Comparison of ENCODE assay signal across 9 cellular contexts in the genomic region with DNA sequence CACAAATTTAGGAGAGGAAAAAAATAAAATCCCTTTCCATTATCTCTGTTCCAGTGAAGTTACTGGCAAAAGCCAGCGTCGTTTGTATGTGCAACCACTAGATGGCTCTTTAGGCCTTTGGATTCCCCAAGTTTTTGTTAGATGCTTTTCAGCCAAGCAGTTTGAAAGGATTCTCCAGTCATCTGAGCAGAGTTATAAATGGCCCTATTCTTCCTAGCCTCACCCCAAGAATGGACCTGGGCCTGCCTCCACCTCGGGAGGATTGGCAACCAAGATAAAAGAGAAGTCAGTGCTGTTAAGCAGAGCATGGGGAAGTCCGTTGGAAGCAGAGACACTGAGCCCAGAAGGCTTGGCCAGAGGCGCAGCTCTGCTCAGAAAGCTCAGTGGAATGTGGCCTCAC. TPM values are rescaled to one million over a fixed set of nuclear protein-coding genes. Genes with fewer than 3 reads are reported as not detected.
DNase-seq lines count a peak whose midpoint lies in the region; ATAC-seq and TF ChIP-seq lines count a peak whose summit lies in the region.
"Had no signal": no experiment of that assay in that cellular context is flagged by ENCODE, and none has a peak within 500 bp of the region (broad histone marks: within the 10 kb centered on the region; RNA-seq: fewer than 3 reads in every experiment).

No MANE protein-coding gene starts in this region.

- TF ChIP-seq CTCF in right atrium auricular region (IDR thresholded peaks at IDR 0.05), result peak; percentile 41 to 82

- no peaks in the 10 kb centered on the region for H3K9me3 ChIP-seq in right atrium auricular region

- H3K27me3 ChIP-seq in right atrium auricular region, result no peaks in the 10 kb centered on the region

- DNase-seq in NCI-H510A treated with DMSO at 0.1 percent for 48 hours (lab: John Stamatoyannopoulos, UW) (peak; percentile 57), NCI-H510A (lab: John Stamatoyannopoulos, UW) (no peak), HCEC 1CT (peak; percentile 66), NCI-H2227 (lab: John Stamatoyannopoulos, UW; ENCODE audit: unreplicated experiment) (peak; percentile 33), amygdala (lab: John Stamatoyannopoulos, UW) (peak in 49 of 56 donors; percentile 7 to 85 (median 60)), right atrium auricular region (ENCODE audit: low spot score) (no peak), sciatic nerve (ENCODE audit: low spot score) (no peak)
- DNase-seq: stimulated activated naive B cell treated with anti-CD40 and anti-IgM and Interleukin-4, amounts not matched to agents 10 μg/mL and 1 μg/mL and 100 μg/mL, for 72 hours had no signal

- H3K36me3 ChIP-seq in right atrium auricular region, result no peaks in the 10 kb centered on the region

- ATAC-seq in sciatic nerve (peak; percentile 91), GM21528 (IDR thresholded peaks at IDR 0.05; ENCODE audit: low FRiP score, unreplicated experiment) (no peak)

- no peak overlapping the region for H3K27ac ChIP-seq in right atrium auricular region

- intact Hi-C loops in sciatic nerve (cut with DNase I), result no loop called here

- no peak overlapping the region for H3K4me3 ChIP-seq in right atrium auricular region

- H3K4me1 ChIP-seq in right atrium auricular region, result peaks cover 0 to 14% of the 10 kb centered on the region in 2 donors

RNA-seq across cellular contexts. Expression of gene FAM181B, which starts 15.4 kb away (rescaled TPM):
- total RNA-seq in right atrium auricular region, result 1 to 10 TPM; 2.4 to 3.7 TPM
- 3.7 TPM for total RNA-seq in sciatic nerve

Comparison
In these comparisons a context has a peak if more than half of its experiments do, and no peak if none do; other contexts are left out.
1. DNase-seq: peak in NCI-H510A treated with DMSO at 0.1 percent for 48 hours (single experiment), HCEC 1CT (single experiment), NCI-H2227 (single experiment) and amygdala (49 of 56); none in NCI-H510A (single experiment), right atrium auricular region (single experiment) and sciatic nerve (single experiment).